Comparison of ENCODE assay signal across 2 cellular contexts in the genomic region with DNA sequence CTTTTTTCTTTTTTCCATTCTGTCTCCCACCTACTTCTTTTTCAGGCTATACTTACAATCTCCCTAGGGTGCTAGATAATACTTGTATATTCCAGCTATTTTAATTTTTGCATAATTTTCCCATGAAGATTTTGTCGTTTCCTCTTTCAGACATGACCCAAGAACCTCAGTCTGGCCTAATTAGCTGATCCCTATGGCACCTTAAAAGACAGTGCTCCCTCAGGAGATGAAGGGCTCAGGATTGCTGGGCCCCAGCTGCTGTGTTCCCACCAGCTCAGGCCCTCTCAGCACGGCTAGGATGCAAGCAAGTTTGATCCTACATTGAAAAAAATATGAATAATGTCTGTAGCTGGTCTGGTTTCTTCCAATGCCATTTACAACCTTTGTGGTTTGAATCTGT.
TF ChIP-seq lines count a peak whose summit lies in the region.

No MANE protein-coding gene starts in this region.

TF ChIP-seq in SK-N-SH treated with all-trans-retinoic acid at 6 μM for 48 hours, 23 proteins besides CTCF, POLR2A, EP300 and RAD21:
- TF ChIP-seq ESRRG (CRISPR knock-in tag; IDR thresholded peaks at IDR 0.05) (no peak), BACH2 (CRISPR knock-in tag; IDR thresholded peaks at IDR 0.05; ENCODE audit: borderline replicate concordance) (no peak), PPARA (CRISPR knock-in tag; IDR thresholded peaks at IDR 0.05; ENCODE audit: borderline replicate concordance) (no peak), RARB (CRISPR knock-in tag; IDR thresholded peaks at IDR 0.05) (no peak), CSDC2 (CRISPR knock-in tag; IDR thresholded peaks at IDR 0.05) (no peak), ZC3H10 (CRISPR knock-in tag; IDR thresholded peaks at IDR 0.05) (no peak), ZNF70 (CRISPR knock-in tag; IDR thresholded peaks at IDR 0.05) (no peak), SNAI2 (CRISPR knock-in tag; IDR thresholded peaks at IDR 0.05) (no peak), TCF4 (CRISPR knock-in tag; IDR thresholded peaks at IDR 0.05; ENCODE audit: borderline replicate concordance) (no peak)
- TF ChIP-seq, protein P1, sequence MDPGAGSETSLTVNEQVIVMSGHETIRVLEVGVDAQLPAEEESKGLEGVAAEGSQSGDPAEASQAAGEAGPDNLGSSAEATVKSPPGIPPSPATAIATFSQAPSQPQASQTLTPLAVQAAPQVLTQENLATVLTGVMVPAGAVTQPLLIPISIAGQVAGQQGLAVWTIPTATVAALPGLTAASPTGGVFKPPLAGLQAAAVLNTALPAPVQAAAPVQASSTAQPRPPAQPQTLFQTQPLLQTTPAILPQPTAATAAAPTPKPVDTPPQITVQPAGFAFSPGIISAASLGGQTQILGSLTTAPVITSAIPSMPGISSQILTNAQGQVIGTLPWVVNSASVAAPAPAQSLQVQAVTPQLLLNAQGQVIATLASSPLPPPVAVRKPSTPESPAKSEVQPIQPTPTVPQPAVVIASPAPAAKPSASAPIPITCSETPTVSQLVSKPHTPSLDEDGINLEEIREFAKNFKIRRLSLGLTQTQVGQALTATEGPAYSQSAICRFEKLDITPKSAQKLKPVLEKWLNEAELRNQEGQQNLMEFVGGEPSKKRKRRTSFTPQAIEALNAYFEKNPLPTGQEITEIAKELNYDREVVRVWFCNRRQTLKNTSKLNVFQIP (CRISPR knock-in tag; IDR thresholded peaks at IDR 0.05; ENCODE audit: borderline replicate concordance, low read depth): no peak

TF ChIP-seq in SK-N-SH, 30 proteins besides CTCF, POLR2A, EP300 and RAD21:
- no peak for TF ChIP-seq YY1 (IDR thresholded peaks at IDR 0.05; ENCODE audit: low read depth)
- no peak for TF ChIP-seq FOSL2 (IDR thresholded peaks at IDR 0.05; ENCODE audit: borderline replicate concordance, low read depth)
- TF ChIP-seq, protein P2, sequence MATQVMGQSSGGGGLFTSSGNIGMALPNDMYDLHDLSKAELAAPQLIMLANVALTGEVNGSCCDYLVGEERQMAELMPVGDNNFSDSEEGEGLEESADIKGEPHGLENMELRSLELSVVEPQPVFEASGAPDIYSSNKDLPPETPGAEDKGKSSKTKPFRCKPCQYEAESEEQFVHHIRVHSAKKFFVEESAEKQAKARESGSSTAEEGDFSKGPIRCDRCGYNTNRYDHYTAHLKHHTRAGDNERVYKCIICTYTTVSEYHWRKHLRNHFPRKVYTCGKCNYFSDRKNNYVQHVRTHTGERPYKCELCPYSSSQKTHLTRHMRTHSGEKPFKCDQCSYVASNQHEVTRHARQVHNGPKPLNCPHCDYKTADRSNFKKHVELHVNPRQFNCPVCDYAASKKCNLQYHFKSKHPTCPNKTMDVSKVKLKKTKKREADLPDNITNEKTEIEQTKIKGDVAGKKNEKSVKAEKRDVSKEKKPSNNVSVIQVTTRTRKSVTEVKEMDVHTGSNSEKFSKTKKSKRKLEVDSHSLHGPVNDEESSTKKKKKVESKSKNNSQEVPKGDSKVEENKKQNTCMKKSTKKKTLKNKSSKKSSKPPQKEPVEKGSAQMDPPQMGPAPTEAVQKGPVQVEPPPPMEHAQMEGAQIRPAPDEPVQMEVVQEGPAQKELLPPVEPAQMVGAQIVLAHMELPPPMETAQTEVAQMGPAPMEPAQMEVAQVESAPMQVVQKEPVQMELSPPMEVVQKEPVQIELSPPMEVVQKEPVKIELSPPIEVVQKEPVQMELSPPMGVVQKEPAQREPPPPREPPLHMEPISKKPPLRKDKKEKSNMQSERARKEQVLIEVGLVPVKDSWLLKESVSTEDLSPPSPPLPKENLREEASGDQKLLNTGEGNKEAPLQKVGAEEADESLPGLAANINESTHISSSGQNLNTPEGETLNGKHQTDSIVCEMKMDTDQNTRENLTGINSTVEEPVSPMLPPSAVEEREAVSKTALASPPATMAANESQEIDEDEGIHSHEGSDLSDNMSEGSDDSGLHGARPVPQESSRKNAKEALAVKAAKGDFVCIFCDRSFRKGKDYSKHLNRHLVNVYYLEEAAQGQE (IDR thresholded peaks at IDR 0.05; ENCODE audit: low read depth, low read length): no peak
- TF ChIP-seq EZH2phosphoT487 (IDR thresholded peaks at IDR 0.05; ENCODE audit: borderline replicate concordance, low read depth): no peak
- TF ChIP-seq TEAD4 (IDR thresholded peaks at IDR 0.05; ENCODE audit: borderline replicate concordance, insufficient read depth): no peak
- no peak for TF ChIP-seq RXRA (IDR thresholded peaks at IDR 0.05; ENCODE audit: borderline replicate concordance, low read depth)
- TF ChIP-seq, protein P3, sequence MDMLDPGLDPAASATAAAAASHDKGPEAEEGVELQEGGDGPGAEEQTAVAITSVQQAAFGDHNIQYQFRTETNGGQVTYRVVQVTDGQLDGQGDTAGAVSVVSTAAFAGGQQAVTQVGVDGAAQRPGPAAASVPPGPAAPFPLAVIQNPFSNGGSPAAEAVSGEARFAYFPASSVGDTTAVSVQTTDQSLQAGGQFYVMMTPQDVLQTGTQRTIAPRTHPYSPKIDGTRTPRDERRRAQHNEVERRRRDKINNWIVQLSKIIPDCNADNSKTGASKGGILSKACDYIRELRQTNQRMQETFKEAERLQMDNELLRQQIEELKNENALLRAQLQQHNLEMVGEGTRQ (IDR thresholded peaks at IDR 0.05; ENCODE audit: borderline replicate concordance, low read depth, low read length): no peak
- TF ChIP-seq SMC3 (IDR thresholded peaks at IDR 0.05; ENCODE audit: low read depth, low read length): no peak
